Comparison of ENCODE assay signal across 8 cellular contexts in genomic region chr14:64294672-64295413, GRCh38. TPM values are rescaled to one million over a fixed set of nuclear protein-coding genes. Genes with fewer than 3 reads are reported as not detected.
DNase-seq lines count a peak whose midpoint lies in the region; ATAC-seq lines count a peak whose summit lies in the region.

No MANE protein-coding gene starts in this region.

- H3K4me1 ChIP-seq in ectodermal cell (ENCODE audit: control insufficient read depth, insufficient read depth, low read length) = peaks cover 8% of the 10 kb centered on the region

- H3K9me3 Mint-ChIP-seq in memory B cell = no peaks in the 10 kb centered on the region

- H3K4me3 Mint-ChIP-seq in memory B cell = peak overlapping the region; percentile 92

- WGBS in ectodermal cell, 2 experiments = 11 to 12% methylated on average over 19 to 20 of the region's 20 CpGs

- no peaks in the 10 kb centered on the region for H3K9me3 ChIP-seq in ectodermal cell (ENCODE audit: control insufficient read depth, low read length)

- peak; percentile 13 for DNase-seq in SIG-M5 treated with dmso at 0.1 percent for 504 hours (lab: John Stamatoyannopoulos, UW; ENCODE audit: unreplicated experiment)
- no peak for DNase-seq in SIG-M5 (lab: John Stamatoyannopoulos, UW)
- DNase-seq in NCI-H345 treated with DMSO at 0.1 percent for 48 hours (lab: John Stamatoyannopoulos, UW; ENCODE audit: unreplicated experiment) = peak; percentile 34
- peak; percentile 80 to 81 for DNase-seq in activated CD4-positive, alpha-beta T cell treated with anti-CD3 and anti-CD28 coated beads, Interleukin-2, amount 50 U/mL, for 4 hours
- DNase-seq in memory B cell (ENCODE audit: low spot score in 2 of 2) = peak; percentile 96 to 98
- peak; percentile 75 for DNase-seq in stimulated activated CD8-positive, alpha-beta memory T cell treated with anti-CD3 and anti-CD28 coated beads, Interleukin-15, amount 100 ng/mL, for 24 hours (ENCODE audit: low read depth)

- no peaks in the 10 kb centered on the region for H3K36me3 Mint-ChIP-seq in memory B cell

- no peaks in the 10 kb centered on the region for H3K36me3 ChIP-seq in ectodermal cell (ENCODE audit: control insufficient read depth, insufficient read depth, low read length)

- H3K4me1 Mint-ChIP-seq in memory B cell = peaks cover 13% of the 10 kb centered on the region

- ATAC-seq in HG02970 (IDR thresholded peaks at IDR 0.05; ENCODE audit: low FRiP score, unreplicated experiment) = peak; percentile 71
- peak; percentile 87 for ATAC-seq in memory B cell (ENCODE audit: low read depth)

- H3K4me3 ChIP-seq in ectodermal cell (ENCODE audit: insufficient read depth, low read depth, low read length) = peak overlapping the region; percentile 34

- no peak overlapping the region for H3K27ac ChIP-seq in ectodermal cell (ENCODE audit: insufficient read depth, low read depth, low read length, poor library complexity, severe bottlenecking)

- peak overlapping the region; percentile 89 for H3K27ac Mint-ChIP-seq in memory B cell

- H3K27me3 ChIP-seq in ectodermal cell (ENCODE audit: control insufficient read depth, insufficient read depth, low read length, poor library complexity, severe bottlenecking) = peaks cover 32% of the 10 kb centered on the region

- peaks cover 2% of the 10 kb centered on the region for H3K27me3 Mint-ChIP-seq in memory B cell

RNA-seq across cellular contexts. Expression of gene ESR2, which starts 0.7 kb away (rescaled TPM):
- polyA plus RNA-seq in ectodermal cell (2013, experiment 1 of 4) = 0.50 TPM
- polyA plus RNA-seq in ectodermal cell (2013, experiment 2 of 4) = 0.55 TPM
- polyA plus RNA-seq in ectodermal cell (2013, experiment 3 of 4) = 0.32 TPM
- polyA plus RNA-seq in ectodermal cell (2013, experiment 4 of 4) = 0.45 TPM
